ENCODE assay signal across 18 cellular contexts in genomic region chr2:61287254-61287653, GRCh38.
"Had no signal": no experiment of that assay in that cellular context is flagged by ENCODE, and none has a peak within 500 bp of the region (broad histone marks: within the 10 kb centered on the region; RNA-seq: fewer than 3 reads in every experiment).

No MANE protein-coding gene starts in this region.

- H3K4me3 ChIP-seq: hepatocyte, lung, neural progenitor cell, prostate gland, right atrium auricular region, skin epidermis, stomach, upper lobe of left lung had no signal

- H3K27ac ChIP-seq: hepatocyte, neural progenitor cell, prostate gland, right atrium auricular region, stomach, upper lobe of left lung, WERI-Rb-1 had no signal

- DNase-seq: activated CD4-positive, alpha-beta T cell treated with anti-CD3 and anti-CD28 coated beads, Interleukin-2, amount 50 U/mL, for 4 hours; activated T-cell treated with anti-CD3 and anti-CD28 coated beads for 4 hours; foreskin fibroblast; left cardiac atrium; stimulated activated CD4-positive, alpha-beta T cell treated with anti-CD3 and anti-CD28 coated beads, Interleukin-4, amount 100 ng/mL, for 24 hours; stomach; SW 1271; T-helper 2 cell; upper lobe of left lung; WERI-Rb-1 had no signal

- H3K27ac Mint-ChIP-seq: mesothelial cell of epicardium; neural progenitor cell; stimulated activated effector memory CD8-positive, alpha-beta T cell treated with anti-CD3 and anti-CD28 coated beads, Interleukin-12 subunit alpha, Interleukin-12 subunit beta, amount 100 ng/mL, for 72 hours had no signal

- H3K4me3 Mint-ChIP-seq: mesothelial cell of epicardium; neural progenitor cell; stimulated activated effector memory CD8-positive, alpha-beta T cell treated with anti-CD3 and anti-CD28 coated beads, Interleukin-12 subunit alpha, Interleukin-12 subunit beta, amount 100 ng/mL, for 72 hours had no signal

- H3K36me3 ChIP-seq: prostate gland had no signal

- H3K27me3 ChIP-seq: hepatocyte, neural progenitor cell, right atrium auricular region, stomach, upper lobe of left lung had no signal

- H3K9me3 ChIP-seq: prostate gland, right atrium auricular region, stomach, upper lobe of left lung had no signal

- H3K4me1 Mint-ChIP-seq: mesothelial cell of epicardium, neural progenitor cell had no signal

- H3K4me1 ChIP-seq: neural progenitor cell, prostate gland, right atrium auricular region, upper lobe of left lung had no signal

- H3K9me3 Mint-ChIP-seq: mesothelial cell of epicardium; neural progenitor cell; stimulated activated effector memory CD8-positive, alpha-beta T cell treated with anti-CD3 and anti-CD28 coated beads, Interleukin-12 subunit alpha, Interleukin-12 subunit beta, amount 100 ng/mL, for 72 hours had no signal

- ATAC-seq: left cardiac atrium; stimulated activated effector memory CD8-positive, alpha-beta T cell treated with anti-CD3 and anti-CD28 coated beads, Interleukin-12 subunit alpha, Interleukin-12 subunit beta, amount 100 ng/mL, for 72 hours had no signal
